Comparison of ENCODE assay signal across 1 cellular context in genomic region chr20:34637245-34638185, GRCh38.
TF ChIP-seq lines count a peak whose summit lies in the region.

No MANE protein-coding gene starts in this region.

TF ChIP-seq in GM23338, 12 proteins besides CTCF, POLR2A, EP300 and RAD21 (continued from another document):
- TF ChIP-seq ZNF462 (CRISPR knock-in tag; IDR thresholded peaks at IDR 0.05) (no peak), ETS1 (IDR thresholded peaks at IDR 0.05) (no peak), STAT1 (IDR thresholded peaks at IDR 0.05; ENCODE audit: unreplicated experiment) (no peak), ZNF331 (CRISPR knock-in tag; IDR thresholded peaks at IDR 0.05; ENCODE audit: low read depth) (no peak), JUNB (IDR thresholded peaks at IDR 0.05; ENCODE audit: unreplicated experiment) (no peak), EZH2 (IDR thresholded peaks at IDR 0.05; ENCODE audit: low read depth, unreplicated experiment) (no peak)
